In genomic region chr6:21708181-21708580, GRCh38 we compare ENCODE assay signal across 22 cellular contexts.
"Had no signal": no experiment of that assay in that cellular context is flagged by ENCODE, and none has a peak within 500 bp of the region (broad histone marks: within the 10 kb centered on the region; RNA-seq: fewer than 3 reads in every experiment).

No MANE protein-coding gene starts in this region.

- ATAC-seq: gastrocnemius medialis; mucosa of descending colon; natural killer cell treated with Interleukin-12 subunit alpha and Interleukin-12 subunit beta and Interleukin-15 and Interleukin-18, amount 100 ng/mL, for 72 hours; psoas muscle; right cardiac atrium; stimulated activated effector memory CD8-positive, alpha-beta T cell treated with anti-CD3 and anti-CD28 coated beads, Interleukin-12 subunit alpha, Interleukin-12 subunit beta, amount 100 ng/mL, for 72 hours had no signal

- H3K4me3 Mint-ChIP-seq: dendritic cell treated with granulocyte-macrophage colony-stimulating factor and Interleukin-4, amounts not matched to agents 40 ng/mL and 50 ng/mL, for 4 days; memory B cell; naive B cell; natural killer cell treated with Interleukin-12 subunit alpha and Interleukin-12 subunit beta and Interleukin-15 and Interleukin-18, amount 100 ng/mL, for 72 hours; neural crest cell; stimulated activated effector memory CD8-positive, alpha-beta T cell treated with anti-CD3 and anti-CD28 coated beads, Interleukin-12 subunit alpha, Interleukin-12 subunit beta, amount 100 ng/mL, for 72 hours; type B pancreatic cell had no signal

- H3K27me3 ChIP-seq: colonic mucosa, gastrocnemius medialis, neutrophil, sigmoid colon, stomach, thyroid gland had no signal

- H3K27me3 Mint-ChIP-seq: dendritic cell treated with granulocyte-macrophage colony-stimulating factor and Interleukin-4, amounts not matched to agents 40 ng/mL and 50 ng/mL, for 4 days; naive B cell; type B pancreatic cell had no signal

- H3K27ac ChIP-seq: colonic mucosa, gastrocnemius medialis, neutrophil, psoas muscle, sigmoid colon, stomach, thyroid gland had no signal

- H3K9me3 ChIP-seq: colonic mucosa, gastrocnemius medialis, mucosa of descending colon, neutrophil, sigmoid colon, stomach, thyroid gland had no signal

- H3K4me1 Mint-ChIP-seq: memory B cell; naive B cell; stimulated activated effector memory CD8-positive, alpha-beta T cell treated with anti-CD3 and anti-CD28 coated beads, Interleukin-12 subunit alpha, Interleukin-12 subunit beta, amount 100 ng/mL, for 72 hours had no signal

- H3K36me3 Mint-ChIP-seq: memory B cell; naive B cell; natural killer cell treated with Interleukin-12 subunit alpha and Interleukin-12 subunit beta and Interleukin-15 and Interleukin-18, amount 100 ng/mL, for 72 hours; stimulated activated effector memory CD8-positive, alpha-beta T cell treated with anti-CD3 and anti-CD28 coated beads, Interleukin-12 subunit alpha, Interleukin-12 subunit beta, amount 100 ng/mL, for 72 hours had no signal

- H3K36me3 ChIP-seq: colonic mucosa, gastrocnemius medialis, neutrophil, sigmoid colon, stomach, thyroid gland had no signal

- H3K4me3 ChIP-seq: colonic mucosa, gastrocnemius medialis, lung, mucosa of descending colon, psoas muscle, sigmoid colon, stomach, thyroid gland had no signal

- H3K27ac Mint-ChIP-seq: dendritic cell treated with granulocyte-macrophage colony-stimulating factor and Interleukin-4, amounts not matched to agents 40 ng/mL and 50 ng/mL, for 4 days; memory B cell; natural killer cell treated with Interleukin-12 subunit alpha and Interleukin-12 subunit beta and Interleukin-15 and Interleukin-18, amount 100 ng/mL, for 72 hours; stimulated activated effector memory CD8-positive, alpha-beta T cell treated with anti-CD3 and anti-CD28 coated beads, Interleukin-12 subunit alpha, Interleukin-12 subunit beta, amount 100 ng/mL, for 72 hours; type B pancreatic cell had no signal

- H3K9me3 Mint-ChIP-seq: dendritic cell treated with granulocyte-macrophage colony-stimulating factor and Interleukin-4, amounts not matched to agents 40 ng/mL and 50 ng/mL, for 4 days; memory B cell; naive B cell; natural killer cell treated with Interleukin-12 subunit alpha and Interleukin-12 subunit beta and Interleukin-15 and Interleukin-18, amount 100 ng/mL, for 72 hours; stimulated activated effector memory CD8-positive, alpha-beta T cell treated with anti-CD3 and anti-CD28 coated beads, Interleukin-12 subunit alpha, Interleukin-12 subunit beta, amount 100 ng/mL, for 72 hours had no signal

- H3K4me1 ChIP-seq: colonic mucosa, stomach, thyroid gland had no signal

- DNase-seq: colonic mucosa; effector memory CD4-positive, alpha-beta T cell; gastrocnemius medialis; head of caudate nucleus; mucosa of descending colon; naive B cell; psoas muscle; right cardiac atrium; sigmoid colon; stimulated activated CD4-positive, alpha-beta T cell treated with anti-CD3 and anti-CD28 coated beads, Interleukin-2, amount 100 ng/mL, for 24 hours; stimulated activated CD4-positive, alpha-beta T cell treated with anti-CD3 and anti-CD28 coated beads, Interleukin-4, amount 100 ng/mL, for 24 hours; stimulated activated naive CD4-positive, alpha-beta T cell treated with Interleukin-2 at 50 U/mL for 16 hours; stomach; thyroid gland had no signal
